Comparison of ENCODE assay signal across 1 cellular context in genomic region chr9:34079181-34079580, GRCh38.
TF ChIP-seq lines count a peak whose summit lies in the region.

No MANE protein-coding gene starts in this region.

TF ChIP-seq in K562, 482 proteins besides CTCF, POLR2A, EP300 and RAD21 (continued from another document):
- TF ChIP-seq YY1 (IDR thresholded peaks at IDR 0.05; ENCODE audit: borderline replicate concordance in 1 of 3, control insufficient read depth in 1 of 3, extremely low read depth in 1 of 3, insufficient read depth in 3 of 3, insufficient read length in 1 of 3, insufficient replicate concordance in 2 of 3, low read depth in 1 of 3, low read length in 2 of 3) (no peak), SPI1 (IDR thresholded peaks at IDR 0.05; ENCODE audit: borderline replicate concordance, low read depth, low read length) (no peak), FOSL1 (tag; conservative IDR thresholded peaks at IDR 0.05) (peak; percentile 64), RBFOX2 (IDR thresholded peaks at IDR 0.05; ENCODE audit: low read depth, low read length) (no peak)
- TF ChIP-seq, protein P1, sequence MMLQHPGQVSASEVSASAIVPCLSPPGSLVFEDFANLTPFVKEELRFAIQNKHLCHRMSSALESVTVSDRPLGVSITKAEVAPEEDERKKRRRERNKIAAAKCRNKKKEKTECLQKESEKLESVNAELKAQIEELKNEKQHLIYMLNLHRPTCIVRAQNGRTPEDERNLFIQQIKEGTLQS (IDR thresholded peaks at IDR 0.05), result peak; percentile 89
- TF ChIP-seq, protein P1 (CRISPR knock-in tag; conservative IDR thresholded peaks at IDR 0.05), result no peak
